ENCODE assay signal across 9 cellular contexts in the genomic region with DNA sequence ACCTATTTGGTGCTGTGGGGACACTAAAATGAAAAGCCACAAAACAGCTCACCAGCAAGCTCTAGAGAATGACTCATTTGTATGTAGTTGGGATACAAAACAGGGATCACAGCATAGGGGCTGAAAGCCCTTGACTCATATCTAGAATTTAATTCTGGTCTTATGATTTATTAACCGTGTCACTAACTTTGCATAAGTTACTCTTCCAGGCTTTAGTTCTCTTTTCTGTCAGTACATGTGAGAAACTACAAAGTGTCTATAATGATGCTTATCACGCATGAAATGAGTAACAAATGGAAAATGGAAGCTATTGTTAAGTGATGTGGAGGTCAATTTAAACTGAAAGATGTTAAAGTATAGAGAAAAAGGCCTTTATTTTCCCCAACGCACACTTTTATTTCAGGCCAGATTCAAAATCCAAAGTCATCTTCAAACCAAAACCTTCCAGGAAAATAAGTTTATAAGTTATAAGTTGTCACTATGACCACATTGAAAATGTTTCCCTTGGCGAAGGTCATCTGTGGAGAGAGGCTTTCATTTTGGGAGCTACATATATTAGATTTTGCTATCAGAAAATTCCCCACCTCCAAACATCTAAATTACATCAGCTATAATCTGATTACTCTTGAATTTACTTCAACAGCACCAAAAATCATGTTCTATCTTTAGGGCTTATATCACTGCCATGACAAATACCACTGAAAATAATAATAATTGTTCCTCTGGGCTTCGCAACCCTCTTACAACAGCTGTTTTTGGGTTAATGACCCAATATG.
DNase-seq lines count a peak whose midpoint lies in the region; ATAC-seq and TF ChIP-seq lines count a peak whose summit lies in the region.
"Had no signal": no experiment of that assay in that cellular context is flagged by ENCODE, and none has a peak within 500 bp of the region (broad histone marks: within the 10 kb centered on the region; RNA-seq: fewer than 3 reads in every experiment).

No MANE protein-coding gene starts in this region.

- intact Hi-C loops in activated B cell treated with CpG ODN at 0.5 μM for 24 hours (cut with micrococcal nuclease) (loop anchor here (1.0 to 5.0 kb wide), 9 partner anchors 11 to 558 kb away; no protein-coding TSS in a partner anchor), mucosa of descending colon (cut with DNase I, micrococcal nuclease) (no loop called here)

- no peaks in the 10 kb centered on the region for H3K9me3 ChIP-seq in mucosa of descending colon

- POLR2A ChIA-PET in activated B cell treated with CpG ODN at 0.5 μM for 24 hours (lab: Charles Lee): interaction anchor here (0.5 to 5.4 kb wide), 7 partner anchors 12 to 397 kb away, joined by 3 to 89 read pairs (median 4); no protein-coding TSS in a partner anchor

- TF ChIP-seq CTCF in activated B cell treated with CpG ODN at 0.5 μM for 24 hours (IDR thresholded peaks at IDR 0.05) (no peak), mucosa of descending colon (IDR thresholded peaks at IDR 0.05) (no peak)

- CTCF ChIA-PET in activated B cell treated with CpG ODN at 0.5 μM for 24 hours (lab: Charles Lee): interaction anchor here (1.1 to 2.6 kb wide), 3 partner anchors 12 to 385 kb away, joined by 3 to 16 read pairs (median 3); no protein-coding TSS in a partner anchor

- peaks cover 4% of the 10 kb centered on the region for H3K9me3 Mint-ChIP-seq in activated B cell treated with CpG ODN at 0.5 μM for 24 hours

- peak overlapping the region; percentile 0 for H3K4me3 Mint-ChIP-seq in activated B cell treated with CpG ODN at 0.5 μM for 24 hours
- H3K4me3 Mint-ChIP-seq: endodermal cell had no signal

- DNase-seq in activated B cell treated with CpG ODN at 0.5 μM for 24 hours (no peak), epidermal melanocyte (ENCODE audit: insufficient read length, low spot score) (no peak), mucosa of descending colon (no peak), HuH-7.5 (ENCODE audit: low spot score) (no peak), foreskin melanocyte (no peak)
- DNase-seq: endodermal cell had no signal

- no peak overlapping the region for H3K4me3 ChIP-seq in mucosa of descending colon

- peak overlapping the region; percentile 91 for H3K27ac Mint-ChIP-seq in activated B cell treated with CpG ODN at 0.5 μM for 24 hours
- H3K27ac Mint-ChIP-seq: endodermal cell had no signal

- no peaks in the 10 kb centered on the region for H3K36me3 Mint-ChIP-seq in activated B cell treated with CpG ODN at 0.5 μM for 24 hours (ENCODE audit: low read depth)

- no peaks in the 10 kb centered on the region for H3K36me3 ChIP-seq in mucosa of descending colon (ENCODE audit: low read depth)

- ATAC-seq in GM18502 (IDR thresholded peaks at IDR 0.05; ENCODE audit: poor library complexity, unreplicated experiment) (peak; percentile 97), GM21515 (IDR thresholded peaks at IDR 0.05; ENCODE audit: unreplicated experiment) (peak; percentile 91), HG03196 (IDR thresholded peaks at IDR 0.05; ENCODE audit: unreplicated experiment) (peak; percentile 90), activated B cell treated with CpG ODN at 0.5 μM for 24 hours (ENCODE audit: low read depth) (peak; percentile 85), mucosa of descending colon (no peak)

- peaks cover 70% of the 10 kb centered on the region for H3K4me1 Mint-ChIP-seq in activated B cell treated with CpG ODN at 0.5 μM for 24 hours
- H3K4me1 Mint-ChIP-seq: endodermal cell had no signal

- H3K27me3 Mint-ChIP-seq in activated B cell treated with CpG ODN at 0.5 μM for 24 hours: no peaks in the 10 kb centered on the region

- H3K4me1 ChIP-seq in mucosa of descending colon (ENCODE audit: low read depth): no peaks in the 10 kb centered on the region
